In genomic region chr1:90850181-90850924, GRCh38 we compare ENCODE assay signal across 8 cellular contexts.
DNase-seq lines count a peak whose midpoint lies in the region; ATAC-seq and TF ChIP-seq lines count a peak whose summit lies in the region.

No MANE protein-coding gene starts in this region.

- intact Hi-C loops in posterior vena cava (cut with DNase I): no loop called here

- DNase-seq in WTC11 (ENCODE audit: low spot score) (peak; percentile 38), cardiac muscle cell (ENCODE audit: low read depth in 1 of 2, low spot score in 1 of 2) (peak; percentile 27 to 51), posterior vena cava (ENCODE audit: low spot score) (peak; percentile 82)

- ATAC-seq in HG03159 (IDR thresholded peaks at IDR 0.05; ENCODE audit: unreplicated experiment) (peak; percentile 1), WTC11 (peak; percentile 10), GM21786 (IDR thresholded peaks at IDR 0.05; ENCODE audit: unreplicated experiment) (no peak), HG02623 (IDR thresholded peaks at IDR 0.05; ENCODE audit: unreplicated experiment) (no peak), HG03520 (IDR thresholded peaks at IDR 0.05; ENCODE audit: unreplicated experiment) (no peak)

- peaks cover 4% of the 10 kb centered on the region for H3K4me1 ChIP-seq in DOHH2 (ENCODE audit: control insufficient read depth, low read length)
- H3K4me1 ChIP-seq in cardiac muscle cell (ENCODE audit: low read depth): no peaks in the 10 kb centered on the region

- no peaks in the 10 kb centered on the region for H3F3A ChIP-seq in DOHH2 (ENCODE audit: control insufficient read depth, insufficient read depth)

- no peaks in the 10 kb centered on the region for H4K20me1 ChIP-seq in DOHH2 (ENCODE audit: control insufficient read depth, insufficient read depth, low read depth, low read length)

- CTCF ChIA-PET in WTC11 (lab: Charles Lee): interaction anchor here (0.7 to 3.1 kb wide), 19 partner anchors 9 to 316 kb away, joined by 3 to 40 read pairs (median 3); no protein-coding TSS in a partner anchor

- POLR2A ChIA-PET in WTC11 (lab: Charles Lee): interaction anchor here (0.8 kb wide), 1 partner anchor 15 kb away, joined by 5 read pairs; no protein-coding TSS in a partner anchor

- H3K9me2 ChIP-seq in DOHH2 (replicated peaks; ENCODE audit: control insufficient read depth, low read length): no peaks in the 10 kb centered on the region

- H3K36me3 ChIP-seq in DOHH2 (ENCODE audit: control insufficient read depth, low read length) (no peaks in the 10 kb centered on the region), cardiac muscle cell (no peaks in the 10 kb centered on the region)

- H3K79me2 ChIP-seq in DOHH2 (ENCODE audit: control insufficient read depth, low read length): no peaks in the 10 kb centered on the region

- peaks cover 19% of the 10 kb centered on the region for H3K4me1 Mint-ChIP-seq in WTC11

- H3K4me3 Mint-ChIP-seq in WTC11: peak overlapping the region; percentile 79

- peak overlapping the region; percentile 75 for H3K4me2 ChIP-seq in DOHH2 (ENCODE audit: low read length)

- H3K4me3 ChIP-seq in DOHH2 (ENCODE audit: low read length) (peak overlapping the region; percentile 73), cardiac muscle cell (peak overlapping the region; percentile 61)

- H3K27me3 ChIP-seq in DOHH2 (ENCODE audit: control insufficient read depth, low read length): peaks cover 17% of the 10 kb centered on the region
- H3K27me3 ChIP-seq in cardiac muscle cell: peaks cover 82% of the 10 kb centered on the region

- TF ChIP-seq CTCF in DOHH2 (IDR thresholded peaks at IDR 0.05; ENCODE audit: low read depth, low read length, poor library complexity, severe bottlenecking) (no peak), WTC11 (IDR thresholded peaks at IDR 0.05) (no peak), cardiac muscle cell (IDR thresholded peaks at IDR 0.05; ENCODE audit: low read depth, low read length) (no peak)

- no peaks in the 10 kb centered on the region for H3K9me3 Mint-ChIP-seq in WTC11

- H3K27ac ChIP-seq in DOHH2 (ENCODE audit: low read depth, low read length) (no peak overlapping the region), cardiac muscle cell (no peak overlapping the region)

- no peak overlapping the region for H3K27ac Mint-ChIP-seq in WTC11

- no peaks in the 10 kb centered on the region for H3K9me3 ChIP-seq in DOHH2 (ENCODE audit: control insufficient read depth, insufficient read depth, low read length)
- no peaks in the 10 kb centered on the region for H3K9me3 ChIP-seq in cardiac muscle cell (ENCODE audit: low read depth)

- H3K27me3 Mint-ChIP-seq in WTC11 (ENCODE audit: low read depth): peaks cover 74% of the 10 kb centered on the region

- no peaks in the 10 kb centered on the region for H3K36me3 Mint-ChIP-seq in WTC11

TF ChIP-seq in WTC11, 78 proteins besides CTCF, POLR2A, EP300 and RAD21:
- TF ChIP-seq FOXJ3 (CRISPR knock-in tag; IDR thresholded peaks at IDR 0.05; ENCODE audit: borderline replicate concordance): no peak
- TF ChIP-seq ELF4 (CRISPR knock-in tag; IDR thresholded peaks at IDR 0.05; ENCODE audit: low read depth): no peak
- TF ChIP-seq EMX1 (CRISPR knock-in tag; IDR thresholded peaks at IDR 0.05): no peak
- TF ChIP-seq CREB1 (CRISPR knock-in tag; IDR thresholded peaks at IDR 0.05): no peak
- TF ChIP-seq NFYB (CRISPR knock-in tag; conservative IDR thresholded peaks at IDR 0.05; ENCODE audit: low read depth): no peak
- no peak for TF ChIP-seq NR3C1 (CRISPR knock-in tag; conservative IDR thresholded peaks at IDR 0.05; ENCODE audit: low read depth)
- TF ChIP-seq E2F1 (CRISPR knock-in tag; IDR thresholded peaks at IDR 0.05): no peak
- TF ChIP-seq, protein P1, sequence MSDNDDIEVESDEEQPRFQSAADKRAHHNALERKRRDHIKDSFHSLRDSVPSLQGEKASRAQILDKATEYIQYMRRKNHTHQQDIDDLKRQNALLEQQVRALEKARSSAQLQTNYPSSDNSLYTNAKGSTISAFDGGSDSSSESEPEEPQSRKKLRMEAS (CRISPR knock-in tag; IDR thresholded peaks at IDR 0.05): no peak
- no peak for TF ChIP-seq IRF2 (CRISPR knock-in tag; IDR thresholded peaks at IDR 0.05; ENCODE audit: borderline replicate concordance, low read depth)
- TF ChIP-seq, protein P2, sequence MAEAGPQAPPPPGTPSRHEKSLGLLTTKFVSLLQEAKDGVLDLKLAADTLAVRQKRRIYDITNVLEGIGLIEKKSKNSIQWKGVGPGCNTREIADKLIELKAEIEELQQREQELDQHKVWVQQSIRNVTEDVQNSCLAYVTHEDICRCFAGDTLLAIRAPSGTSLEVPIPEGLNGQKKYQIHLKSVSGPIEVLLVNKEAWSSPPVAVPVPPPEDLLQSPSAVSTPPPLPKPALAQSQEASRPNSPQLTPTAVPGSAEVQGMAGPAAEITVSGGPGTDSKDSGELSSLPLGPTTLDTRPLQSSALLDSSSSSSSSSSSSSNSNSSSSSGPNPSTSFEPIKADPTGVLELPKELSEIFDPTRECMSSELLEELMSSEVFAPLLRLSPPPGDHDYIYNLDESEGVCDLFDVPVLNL (CRISPR knock-in tag; IDR thresholded peaks at IDR 0.05; ENCODE audit: borderline replicate concordance, low read depth): no peak
- TF ChIP-seq TEAD4 (CRISPR knock-in tag; IDR thresholded peaks at IDR 0.05): no peak
- TF ChIP-seq, protein P3, sequence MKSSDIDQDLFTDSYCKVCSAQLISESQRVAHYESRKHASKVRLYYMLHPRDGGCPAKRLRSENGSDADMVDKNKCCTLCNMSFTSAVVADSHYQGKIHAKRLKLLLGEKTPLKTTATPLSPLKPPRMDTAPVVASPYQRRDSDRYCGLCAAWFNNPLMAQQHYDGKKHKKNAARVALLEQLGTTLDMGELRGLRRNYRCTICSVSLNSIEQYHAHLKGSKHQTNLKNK (CRISPR knock-in tag; IDR thresholded peaks at IDR 0.05): no peak
- no peak for TF ChIP-seq PRDM15 (CRISPR knock-in tag; IDR thresholded peaks at IDR 0.05)
- TF ChIP-seq SMAD3 (CRISPR knock-in tag; IDR thresholded peaks at IDR 0.05; ENCODE audit: borderline replicate concordance): no peak
- no peak for TF ChIP-seq ZNF317 (CRISPR knock-in tag; IDR thresholded peaks at IDR 0.05; ENCODE audit: borderline replicate concordance, low read depth)
- no peak for TF ChIP-seq FOXK1 (CRISPR knock-in tag; IDR thresholded peaks at IDR 0.05)
TF ChIP-seq in WTC11: peak in this region for 0.

Comparison
In these comparisons a context has a peak if more than half of its experiments do, and no peak if none do; other contexts are left out.
1. ATAC-seq: peak in HG03159 (single experiment) and WTC11 (single experiment); none in GM21786 (single experiment), HG02623 (single experiment) and HG03520 (single experiment).
2. Peak in every context shown above with its lines, with median percentiles within 50 percentile points of each other: DNase-seq.